ENCODE assay signal across 25 cellular contexts in genomic region chr4:124420166-124420695, GRCh38.
"Had no signal": no experiment of that assay in that cellular context is flagged by ENCODE, and none has a peak within 500 bp of the region (broad histone marks: within the 10 kb centered on the region; RNA-seq: fewer than 3 reads in every experiment).

No MANE protein-coding gene starts in this region.

- H3K4me1 Mint-ChIP-seq: IgD-negative memory B cell had no signal

- H3K4me1 ChIP-seq: SJCRH30 had no signal

- H3K4me3 ChIP-seq: K562, SJCRH30 had no signal

- H3K4me2 ChIP-seq: KMS-11 had no signal

- H3K36me3 Mint-ChIP-seq: IgD-negative memory B cell had no signal

- DNase-seq: Kasumi-1, MV-4-11, NCI-H1048, NCI-H1105, NCI-H1417 treated with DMSO at 0.1 percent for 48 hours, NCI-H146, NCI-H1694 treated with DMSO at 0.1 percent for 48 hours, NCI-H1930, NCI-H2081, NCI-H2107, NCI-H2227 treated with DMSO at 0.1 percent for 48 hours, NCI-H524 treated with DMSO at 0.1 percent for 48 hours, NCI-H69, NCI-H774, SHP77 treated with DMSO at 0.1 percent for 48 hours, SJCRH30, T-helper 1 cell had no signal

- H3K9ac ChIP-seq: KMS-11 had no signal

- H3K36me3 ChIP-seq: SJCRH30 had no signal

- H3K9me3 ChIP-seq: SJCRH30 had no signal

- H3K27me3 Mint-ChIP-seq: IgD-negative memory B cell had no signal

- H3K27ac Mint-ChIP-seq: IgD-negative memory B cell had no signal

- H3K27me3 ChIP-seq: SJCRH30 had no signal

- ATAC-seq: HepG2, K562, Panc1, Right ventricle myocardium inferior, SK-N-SH treated with all-trans-retinoic acid at 6 μM for 48 hours had no signal

- H3K4me3 Mint-ChIP-seq: IgD-negative memory B cell had no signal

- H3K27ac ChIP-seq: KMS-11, RWPE1, SJCRH30 had no signal
